ENCODE assay signal across 16 cellular contexts in genomic region chr15:58285212-58285920, GRCh38.
A peak's percentile ranks its signal among the peaks of the same experiment; 100 is the strongest.
DNase-seq lines count a peak whose midpoint lies in the region; ATAC-seq, FAIRE-seq and TF ChIP-seq lines count a peak whose summit lies in the region.
"Had no signal": no experiment of that assay in that cellular context is flagged by ENCODE, and none has a peak within 500 bp of the region (broad histone marks: within the 10 kb centered on the region; RNA-seq: fewer than 3 reads in every experiment).

No MANE protein-coding gene starts in this region.

- no peak overlapping the region for H2BK5ac ChIP-seq in H1 (ENCODE audit: low read depth, low read length)

- H3K4me1 ChIP-seq in H1 (replicated peaks in 1 of 4; ENCODE audit: control insufficient read depth in 3 of 4, insufficient read depth in 4 of 4, low read length in 3 of 4) (peaks cover 0 to 2% (median 1%) of the 10 kb centered on the region in 4 experiments; a peak in 3 of 7 replicates), HepG2 (ENCODE audit: insufficient read depth, low read length) (peaks cover 47% of the 10 kb centered on the region)
- H3K4me1 ChIP-seq: BLaER1, Peyer's patch had no signal

- no peaks in the 10 kb centered on the region for H3K23me2 ChIP-seq in H1 (ENCODE audit: low read depth, low read length)

- H2BK20ac ChIP-seq in H1 (ENCODE audit: low read length), result no peak overlapping the region

- peak; percentile 97 for ATAC-seq in HepG2
- ATAC-seq: Right ventricle myocardium inferior had no signal

- H2BK120ac ChIP-seq in H1 (replicated peaks; ENCODE audit: low read depth, low read length), result no peak overlapping the region

- no peak overlapping the region for H3K18ac ChIP-seq in H1 (ENCODE audit: extremely low read depth, low read length)

- TF ChIP-seq RAD21 in H1 (IDR thresholded peaks at IDR 0.05 in 1 of 2, conservative IDR thresholded peaks at IDR 0.05 in 1 of 2; ENCODE audit: low read depth in 2 of 2, low read length in 2 of 2), result no peak
- TF ChIP-seq RAD21 in HepG2 (CRISPR knock-in tag; IDR thresholded peaks at IDR 0.05), result no peak

- H3K27ac ChIP-seq in H1 (ENCODE audit: low read depth, low read length) (no peak overlapping the region), HepG2 (ENCODE audit: extremely low read length, insufficient read depth, low read length) (peak overlapping the region; percentile 87)
- H3K27ac ChIP-seq: BLaER1, Peyer's patch had no signal

- H4K20me1 ChIP-seq in H1 (replicated peaks in 1 of 2; ENCODE audit: control insufficient read depth in 1 of 2, insufficient read depth in 2 of 2, low read length in 2 of 2), result no peaks in the 10 kb centered on the region
- H4K20me1 ChIP-seq in HepG2 (ENCODE audit: insufficient read depth, low read length), result no peaks in the 10 kb centered on the region
- H4K20me1 ChIP-seq: BLaER1 had no signal

- H3K56ac ChIP-seq in H1 (replicated peaks; ENCODE audit: insufficient read length, low read depth, low read length), result no peak overlapping the region

- no peak overlapping the region for H3K14ac ChIP-seq in H1 (ENCODE audit: insufficient read length)

- H3K79me2 ChIP-seq in H1 (ENCODE audit: control insufficient read depth in 1 of 2, insufficient read depth in 2 of 2, low read length in 2 of 2) (no peaks in the 10 kb centered on the region), HepG2 (ENCODE audit: insufficient read depth, low read length) (no peaks in the 10 kb centered on the region)

- H3K79me1 ChIP-seq in H1 (ENCODE audit: low read depth, low read length), result no peaks in the 10 kb centered on the region

- no peak overlapping the region for H4K5ac ChIP-seq in H1 (ENCODE audit: insufficient read length, low read depth, low read length)

- H3K36me3 ChIP-seq in H1 (ENCODE audit: control insufficient read depth in 2 of 4, insufficient read depth in 4 of 4, low read length in 3 of 4) (no peaks in the 10 kb centered on the region), HepG2 (replicated peaks in 1 of 2; ENCODE audit: control insufficient read depth in 1 of 2, insufficient read depth in 2 of 2, low read length in 2 of 2) (no peaks in the 10 kb centered on the region)
- H3K36me3 ChIP-seq: BLaER1, Peyer's patch had no signal

- no peak for TF ChIP-seq POLR2A in H1 (IDR thresholded peaks at IDR 0.05; ENCODE audit: control extremely low read depth in 1 of 2, low read depth in 2 of 2, low read length in 2 of 2)
- TF ChIP-seq POLR2A in HepG2 (IDR thresholded peaks at IDR 0.05; ENCODE audit: insufficient read depth in 1 of 2, low read depth in 2 of 2, low read length in 2 of 2), result no peak

- no peak overlapping the region for H2BK15ac ChIP-seq in H1 (ENCODE audit: low read length)

- no peak for TF ChIP-seq CTCF in H1 (IDR thresholded peaks at IDR 0.05; ENCODE audit: control extremely low read depth in 1 of 3, insufficient read depth in 1 of 3, low read depth in 1 of 3, low read length in 3 of 3)
- no peak for TF ChIP-seq CTCF in HepG2 (CRISPR knock-in tag; IDR thresholded peaks at IDR 0.05)

- no peak overlapping the region for H4K91ac ChIP-seq in H1 (replicated peaks; ENCODE audit: insufficient read length, low read length)

- no peaks in the 10 kb centered on the region for H3K9me3 ChIP-seq in H1 (ENCODE audit: insufficient read depth in 2 of 2, low read depth in 1 of 2, low read length in 1 of 2)
- no peaks in the 10 kb centered on the region for H3K9me3 ChIP-seq in HepG2 (ENCODE audit: low read length)
- H3K9me3 ChIP-seq: BLaER1, Peyer's patch had no signal

- DNase-seq in HuH-7.5 (ENCODE audit: low spot score) (peak; percentile 33), H1 (ENCODE audit: low read depth in 1 of 2, low spot score in 2 of 2) (no peak), HepG2 (ENCODE audit: low spot score) (peak; percentile 73), urothelium cell line (ENCODE audit: low spot score) (no peak), GF-D8 (lab: John Stamatoyannopoulos, UW) (no peak), RKO (ENCODE audit: low spot score) (no peak)
- no peak for DNase-seq in activated CD8-positive, alpha-beta memory T cell treated with anti-CD3 and anti-CD28 coated beads, Interleukin-2, amount 50 U/mL, for 4 hours
- DNase-seq: Calu3; CD4-positive, alpha-beta memory T cell; EL; NCI-H1105; NCI-H2081 treated with DMSO at 0.1 percent for 48 hours; Peyer's patch had no signal

- H3K9ac ChIP-seq in H1 (replicated peaks in 1 of 4; ENCODE audit: extremely low read depth in 1 of 4, low read depth in 3 of 4, low read length in 3 of 4), result no peak overlapping the region
- peak overlapping the region; percentile 61 for H3K9ac ChIP-seq in HepG2 (ENCODE audit: insufficient read depth, low read depth, low read length)
- H3K9ac ChIP-seq: BLaER1 had no signal

- intact Hi-C loops in HepG2 (cut with micrococcal nuclease; ENCODE audit: unreplicated experiment), result loop anchor here (10.0 kb wide), 1 partner anchor 49 kb away; no protein-coding TSS in a partner anchor

- TF ChIP-seq EP300 in H1 (IDR thresholded peaks at IDR 0.05; ENCODE audit: borderline replicate concordance in 1 of 2, low read depth in 2 of 2, low read length in 2 of 2), result no peak
- TF ChIP-seq EP300 in HepG2 (IDR thresholded peaks at IDR 0.05; ENCODE audit: low read depth in 2 of 2, low read length in 2 of 2), result peak in 1 of 2 experiments; percentile 90; a peak in 2 of 4 replicates
- TF ChIP-seq EP300 in HepG2 (CRISPR knock-in tag; IDR thresholded peaks at IDR 0.05; ENCODE audit: borderline replicate concordance), result peak; percentile 33; the same call in 1 of the 2 replicates

- no peak overlapping the region for H4K8ac ChIP-seq in H1 (ENCODE audit: extremely low read depth, insufficient read depth, low read length)

- H3K4me3 ChIP-seq in H1 (ENCODE audit: extremely low read depth in 1 of 4, insufficient read depth in 2 of 4, low read depth in 3 of 4, low read length in 4 of 4), result no peak overlapping the region
- H3K4me3 ChIP-seq in HepG2 (replicated peaks in 1 of 3; ENCODE audit: insufficient read depth in 1 of 3, low read depth in 2 of 3, low read length in 3 of 3), result peak overlapping the region in 2 of 3 experiments; percentile 34 to 49; a peak in 5 of 6 replicates
- H3K4me3 ChIP-seq: BLaER1, Peyer's patch had no signal

- no peak overlapping the region for H2AK5ac ChIP-seq in H1 (ENCODE audit: low read depth, low read length)

- CTCF ChIA-PET in H1 (lab: Charles Lee; ENCODE audit: partially characterized antibody), result interaction anchor here (0.7 to 1.2 kb wide), 3 partner anchors 57 to 384 kb away, joined by 3 read pairs; no protein-coding TSS in a partner anchor
- CTCF ChIA-PET in HepG2 (lab: Yijun Ruan, JAX; ENCODE audit: low intra/inter-chr PET ratio, low total read pairs), result no interaction called here

- in situ Hi-C loops in HepG2 (cut with HindIII; ENCODE audit: extremely low pct_ligation_motif_present, low pct_unique_long_range_greater_than_20kb), result no loop called here

- H3K4me2 ChIP-seq in H1 (ENCODE audit: insufficient read depth in 1 of 2, low read depth in 2 of 2, low read length in 2 of 2), result no peak overlapping the region
- peak overlapping the region; percentile 80 for H3K4me2 ChIP-seq in HepG2 (ENCODE audit: low read depth, low read length)
- H3K4me2 ChIP-seq: BLaER1 had no signal

- WGBS in H1 (ENCODE audit: extremely low coverage in 1 of 2, insufficient coverage in 1 of 2, insufficient read length in 1 of 2, insufficient replicate concordance in 2 of 2, low coverage in 1 of 2, low lambda C conversion rate in 2 of 2, missing lambda C conversion rate in 1 of 2), 2 experiments, result 78% methylated on average over 11 of the region's 11 CpGs; no CpG with 5 or more reads in 1 of the 2 experiments
- 2% methylated on average over 10 of the region's 11 CpGs for WGBS in HepG2 (ENCODE audit: low lambda C conversion rate)

- H2AFZ ChIP-seq in H1 (ENCODE audit: low read length) (0 out of 2 replicates have a peak overlapping the region, but pooled peaks have one; percentile 13), HepG2 (ENCODE audit: low read length) (no peak overlapping the region)

- H3K4ac ChIP-seq in H1 (replicated peaks; ENCODE audit: insufficient read length, low read depth, low read length), result no peak overlapping the region

- H2BK12ac ChIP-seq in H1 (ENCODE audit: low read depth, low read length), result no peak overlapping the region

- FAIRE-seq in H1 (lab: Jason Lieb, UNC), result no peak
- peak; percentile 90 for FAIRE-seq in HepG2 (lab: Jason Lieb, UNC)
- peak; percentile 59 for FAIRE-seq in urothelium cell line (lab: Jason Lieb, UNC)
- FAIRE-seq: GM12891 had no signal

- H3K23ac ChIP-seq in H1 (ENCODE audit: insufficient read length), result no peak overlapping the region

- no TSS peak for BruUV-seq in HepG2 (replicated peaks; lab: Mats Ljungman, UMichigan)

- H3K27me3 ChIP-seq in H1 (replicated peaks in 1 of 4; ENCODE audit: control insufficient read depth in 3 of 4, extremely low read depth in 1 of 4, insufficient read depth in 3 of 4, low read length in 3 of 4) (no peaks in the 10 kb centered on the region), HepG2 (ENCODE audit: control insufficient read depth in 1 of 2, insufficient read depth in 2 of 2, low read length in 2 of 2) (no peaks in the 10 kb centered on the region)
- H3K27me3 ChIP-seq: BLaER1, Peyer's patch had no signal

- POLR2A ChIA-PET in H1 (lab: Charles Lee; ENCODE audit: partially characterized antibody) (no interaction called here), HepG2 (lab: Yijun Ruan, JAX) (interaction anchor here (0.5 to 3.9 kb wide), 12 partner anchors 8 to 767 kb away, joined by 3 to 45 read pairs (median 4); partner anchors contain the start of genes ADAM10, LIPC and MINDY2)

TF ChIP-seq in H1, 55 proteins besides CTCF, POLR2A, EP300 and RAD21 (continues in another document):
- TF ChIP-seq HDAC2 (IDR thresholded peaks at IDR 0.05; ENCODE audit: borderline replicate concordance in 1 of 2, low read depth in 2 of 2, low read length in 2 of 2) (no peak), ATF3 (IDR thresholded peaks at IDR 0.05; ENCODE audit: insufficient read depth, low read depth, low read length) (no peak), RNF2 (IDR thresholded peaks at IDR 0.05; ENCODE audit: borderline replicate concordance, low read depth, low read length, missing control alignments, poor library complexity, severe bottlenecking) (no peak), TBP (IDR thresholded peaks at IDR 0.05; ENCODE audit: low read depth, low read length) (no peak)

Comparison
In these comparisons a context has a peak if more than half of its experiments do, and no peak if none do; other contexts are left out.
1. DNase-seq: peak in HuH-7.5 (single experiment) and HepG2 (single experiment); none in H1 (0 of 2), urothelium cell line (single experiment), activated CD8-positive, alpha-beta memory T cell treated with anti-CD3 and anti-CD28 coated beads, Interleukin-2, amount 50 U/mL, for 4 hours (single experiment), GF-D8 (single experiment) and RKO (single experiment).
2. H3K4me3 ChIP-seq: peak in HepG2 (2 of 3); none in H1 (0 of 4).